Comparison of ENCODE assay signal across 13 cellular contexts in the genomic region with DNA sequence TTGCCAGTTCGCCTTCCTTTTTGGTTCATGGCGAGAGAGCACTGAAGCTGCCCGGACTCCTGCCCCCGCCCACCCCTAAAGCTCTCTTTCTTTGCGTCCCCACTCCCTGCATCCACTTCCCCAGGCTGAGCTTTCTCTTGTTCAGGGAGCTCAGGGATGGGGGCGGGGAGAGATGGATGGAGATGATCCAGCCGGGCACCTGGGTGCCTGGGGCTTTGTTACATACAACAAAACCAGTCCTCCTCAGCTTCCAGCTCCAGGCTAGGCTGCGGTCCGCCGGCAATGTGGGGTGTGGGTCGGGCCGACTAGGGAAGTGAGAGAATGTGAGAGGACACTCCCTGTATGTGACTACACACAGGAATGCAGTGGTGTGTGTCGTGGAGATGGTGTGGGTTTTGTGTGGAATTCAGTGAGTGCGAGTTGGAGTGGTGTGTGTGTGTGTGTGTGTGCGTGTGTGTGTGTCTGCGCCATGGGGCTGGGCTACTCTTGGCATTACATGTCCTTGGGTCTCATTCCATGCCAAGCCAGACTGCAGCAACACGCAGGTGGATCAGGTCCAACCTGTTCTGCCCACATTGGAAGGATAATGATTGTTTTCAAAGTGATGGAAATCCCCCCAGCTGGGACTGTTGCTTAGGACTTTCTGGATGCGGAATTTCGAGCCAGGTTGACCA.
A peak's percentile ranks its signal among the peaks of the same experiment; 100 is the strongest.
DNase-seq lines count a peak whose midpoint lies in the region; ATAC-seq, FAIRE-seq and TF ChIP-seq lines count a peak whose summit lies in the region.
"Had no signal": no experiment of that assay in that cellular context is flagged by ENCODE, and none has a peak within 500 bp of the region (broad histone marks: within the 10 kb centered on the region; RNA-seq: fewer than 3 reads in every experiment).

No MANE protein-coding gene starts in this region.

- H3K9me3 ChIP-seq in pancreas (no peaks in the 10 kb centered on the region), psoas muscle (no peaks in the 10 kb centered on the region)
- H3K9me3 ChIP-seq: left lung, tibial artery had no signal

- 2 to 21% methylated on average over 19 of the region's 19 CpGs for WGBS in pancreas, 2 donors
- 5 to 34% (median 8%) methylated on average over 15 to 19 of the region's 19 CpGs for WGBS in psoas muscle, 3 donors

- H3K4me1 ChIP-seq in pancreas (peaks cover 4 to 25% (median 8%) of the 10 kb centered on the region in 3 donors), psoas muscle (no peaks in the 10 kb centered on the region)
- H3K4me1 ChIP-seq: left lung, tibial artery had no signal

- peak overlapping the region; percentile 50 for H3K4me3 ChIP-seq in H7 (ENCODE audit: insufficient read depth, low read depth, low read length)
- peak overlapping the region in 3 of 4 donors; percentile 3 to 38 (median 37) for H3K4me3 ChIP-seq in pancreas
- no peak overlapping the region for H3K4me3 ChIP-seq in psoas muscle
- H3K4me3 ChIP-seq: left lung had no signal

- H3K27me3 ChIP-seq in H7 (ENCODE audit: control insufficient read depth, insufficient read depth, low read length): peaks cover 39% of the 10 kb centered on the region
- H3K27me3 ChIP-seq in pancreas: peaks cover 0 to 4% (median 0%) of the 10 kb centered on the region in 4 donors
- H3K27me3 ChIP-seq in psoas muscle (ENCODE audit: insufficient read depth in 3 of 3, low read length in 2 of 3): peaks cover 0 to 26% (median 0%) of the 10 kb centered on the region in 3 donors
- H3K27me3 ChIP-seq: tibial artery had no signal

- H3K36me3 ChIP-seq in H7 (replicated peaks; ENCODE audit: control insufficient read depth, insufficient read depth, low read length): no peaks in the 10 kb centered on the region
- H3K36me3 ChIP-seq in pancreas: no peaks in the 10 kb centered on the region
- H3K36me3 ChIP-seq in psoas muscle (ENCODE audit: insufficient read depth in 1 of 2, low read depth in 1 of 2): no peaks in the 10 kb centered on the region
- H3K36me3 ChIP-seq: left lung, tibial artery had no signal

- peak overlapping the region in 3 of 4 donors; percentile 40 to 46 (median 46) for H3K27ac ChIP-seq in pancreas
- no peak overlapping the region for H3K27ac ChIP-seq in psoas muscle
- H3K27ac ChIP-seq: left lung, tibial artery had no signal

- ATAC-seq in pancreas (peak; percentile 78 to 82 (median 80)), psoas muscle (no peak), HG02884 (IDR thresholded peaks at IDR 0.05; ENCODE audit: unreplicated experiment) (no peak), left colon (no peak)
- ATAC-seq: activated naive CD8-positive, alpha-beta T cell treated with anti-CD3 and anti-CD28 coated beads, Interleukin-2, amount 50 U/mL, for 24 hours; left lung; T-cell had no signal

- intact Hi-C loops in pancreas (cut with DNase I): no loop called here
- intact Hi-C loops in psoas muscle (cut with DNase I): no loop called here
- intact Hi-C loops in left colon (cut with DNase I, micrococcal nuclease): no loop called here

- no peak for FAIRE-seq in pancreas (lab: Jason Lieb, UNC)
- FAIRE-seq: endothelial cell of umbilical vein had no signal

- TF ChIP-seq CTCF in pancreas (IDR thresholded peaks at IDR 0.05): no peak
- no peak for TF ChIP-seq CTCF in psoas muscle (IDR thresholded peaks at IDR 0.05)

- DNase-seq in H7: peak; percentile 70
- peak; percentile 31 for DNase-seq in SK-N-DZ (ENCODE audit: low spot score)
- peak; percentile 0 for DNase-seq in glomerular visceral epithelial cell (ENCODE audit: extremely low spot score)
- DNase-seq in pancreas: peak; percentile 53 to 70 (median 66)
- no peak for DNase-seq in psoas muscle
- no peak for DNase-seq in HK-2 (ENCODE audit: unreplicated experiment)
- DNase-seq in left colon: no peak
- DNase-seq: activated naive CD8-positive, alpha-beta T cell treated with anti-CD3 and anti-CD28 coated beads, Interleukin-2, amount 50 U/mL, for 24 hours; T-cell had no signal

Comparison
In these comparisons a context has a peak if more than half of its experiments do, and no peak if none do; other contexts are left out.
1. DNase-seq: peak in H7 (single experiment), SK-N-DZ (single experiment), glomerular visceral epithelial cell (single experiment) and pancreas (6 of 6); none in psoas muscle (0 of 2), HK-2 (single experiment) and left colon (0 of 2).
2. ATAC-seq: peak in pancreas (4 of 4); none in psoas muscle (0 of 4), HG02884 (single experiment) and left colon (single experiment).